38 cellular contexts compared by ENCODE assay signal in genomic region chr6:114862064-114862463, GRCh38.
"Had no signal": no experiment of that assay in that cellular context is flagged by ENCODE, and none has a peak within 500 bp of the region (broad histone marks: within the 10 kb centered on the region; RNA-seq: fewer than 3 reads in every experiment).

No MANE protein-coding gene starts in this region.

- H3K9me3 ChIP-seq: adrenal gland, ascending aorta, body of pancreas had no signal

- H3K9me3 Mint-ChIP-seq: activated naive CD4-positive, alpha-beta T cell treated with anti-CD3 and anti-CD28 coated beads, Interleukin-2, amount 50 U/mL, for 24 hours; brain had no signal

- H3K27ac Mint-ChIP-seq: activated naive CD4-positive, alpha-beta T cell treated with anti-CD3 and anti-CD28 coated beads for 36 hours; activated naive CD4-positive, alpha-beta T cell treated with anti-CD3 and anti-CD28 coated beads, Interleukin-2, amount 10 ng/mL, durations not matched to agents 7 days and 5 days; activated naive CD4-positive, alpha-beta T cell treated with anti-CD3 and anti-CD28 coated beads, Interleukin-2, amount 50 U/mL, for 24 hours; activated naive CD4-positive, alpha-beta T cell treated with anti-CD3 and anti-CD28 coated beads, Interleukin-2, amount 50 U/mL, for 72 hours; activated naive CD8-positive, alpha-beta T cell; activated naive CD8-positive, alpha-beta T cell treated with anti-CD3 and anti-CD28 coated beads for 36 hours; activated naive CD8-positive, alpha-beta T cell treated with anti-CD3 and anti-CD28 coated beads, Interleukin-2, amount 10 ng/mL, durations not matched to agents 7 days and 5 days; activated naive CD8-positive, alpha-beta T cell treated with anti-CD3 and anti-CD28 coated beads, Interleukin-2, amount 50 U/mL, for 24 hours; activated T-cell treated with anti-CD3 and anti-CD28 coated beads, Interleukin-2, amount 50 U/mL, for 24 hours; activated T-cell treated with anti-CD3 and anti-CD28 coated beads, Interleukin-2, amount 50 U/mL, for 72 hours; activated T-helper 1 cell treated with anti-CD3 and anti-CD28 coated beads, Interleukin-12 subunit alpha, Interleukin-12 subunit beta, Interleukin-2, Interleukin-4 antibody, amounts not matched to agents 30 ng/mL and 10 ng/mL and 1 ng/mL, durations not matched to agents 14 hours and 24 hours and 36 hours; activated T-helper 17 cell treated with anti-CD3 and anti-CD28 coated beads, Interleukin-2, amount 50 U/mL, for 72 hours; activated T-helper 2 cell treated with anti-CD3 and anti-CD28 coated beads, Interferon-gamma antibody, Interleukin-2, Interleukin-4, amounts not matched to agents 10 μg/mL and 5 μg/mL and 100 μg/mL, durations not matched to agents 14 hours and 24 hours and 36 hours; brain had no signal

- H3K36me3 ChIP-seq: adrenal gland, ascending aorta, brain microvascular endothelial cell, breast epithelium, cardiac muscle cell had no signal

- H3K4me3 ChIP-seq: adrenal gland, ascending aorta, body of pancreas, breast epithelium, cardiac muscle cell had no signal

- H3K4me1 Mint-ChIP-seq: activated naive CD4-positive, alpha-beta T cell treated with anti-CD3 and anti-CD28 coated beads, Interleukin-2, amount 10 ng/mL, durations not matched to agents 7 days and 5 days; activated naive CD4-positive, alpha-beta T cell treated with anti-CD3 and anti-CD28 coated beads, Interleukin-2, amount 50 U/mL, for 24 hours; activated naive CD8-positive, alpha-beta T cell treated with anti-CD3 and anti-CD28 coated beads for 36 hours; activated naive CD8-positive, alpha-beta T cell treated with anti-CD3 and anti-CD28 coated beads, Interleukin-2, amount 10 ng/mL, durations not matched to agents 7 days and 5 days; activated naive CD8-positive, alpha-beta T cell treated with anti-CD3 and anti-CD28 coated beads, Interleukin-2, amount 50 U/mL, for 24 hours; activated T-helper 17 cell treated with anti-CD3 and anti-CD28 coated beads, Interleukin-2, amount 50 U/mL, for 72 hours; brain; central memory CD8-positive, alpha-beta T cell had no signal

- H3K27ac ChIP-seq: adrenal gland, ascending aorta, body of pancreas, brain microvascular endothelial cell, breast epithelium, cardiac muscle cell had no signal

- H3K36me3 Mint-ChIP-seq: activated naive CD4-positive, alpha-beta T cell treated with anti-CD3 and anti-CD28 coated beads, Interleukin-2, amount 10 ng/mL, durations not matched to agents 7 days and 5 days; activated naive CD4-positive, alpha-beta T cell treated with anti-CD3 and anti-CD28 coated beads, Interleukin-2, amount 50 U/mL, for 24 hours; activated naive CD4-positive, alpha-beta T cell treated with anti-CD3 and anti-CD28 coated beads, Interleukin-2, amount 50 U/mL, for 72 hours; activated naive CD8-positive, alpha-beta T cell; activated naive CD8-positive, alpha-beta T cell treated with anti-CD3 and anti-CD28 coated beads for 36 hours; activated naive CD8-positive, alpha-beta T cell treated with anti-CD3 and anti-CD28 coated beads, Interleukin-2, amount 10 ng/mL, durations not matched to agents 7 days and 5 days; brain had no signal

- H3K4me3 Mint-ChIP-seq: activated naive CD4-positive, alpha-beta T cell treated with anti-CD3 and anti-CD28 coated beads for 36 hours; activated naive CD4-positive, alpha-beta T cell treated with anti-CD3 and anti-CD28 coated beads, Interleukin-2, amount 10 ng/mL, durations not matched to agents 7 days and 5 days; activated naive CD4-positive, alpha-beta T cell treated with anti-CD3 and anti-CD28 coated beads, Interleukin-2, amount 50 U/mL, for 24 hours; activated naive CD8-positive, alpha-beta T cell; activated naive CD8-positive, alpha-beta T cell treated with anti-CD3 and anti-CD28 coated beads for 36 hours; activated naive CD8-positive, alpha-beta T cell treated with anti-CD3 and anti-CD28 coated beads, Interleukin-2, amount 10 ng/mL, durations not matched to agents 7 days and 5 days; activated naive CD8-positive, alpha-beta T cell treated with anti-CD3 and anti-CD28 coated beads, Interleukin-2, amount 50 U/mL, for 24 hours; activated T-cell treated with anti-CD3 and anti-CD28 coated beads, Interleukin-2, amount 50 U/mL, for 24 hours; activated T-cell treated with anti-CD3 and anti-CD28 coated beads, Interleukin-2, amount 50 U/mL, for 4 hours; activated T-cell treated with anti-CD3 and anti-CD28 coated beads, Interleukin-2, amount 50 U/mL, for 72 hours; activated T-helper 1 cell treated with anti-CD3 and anti-CD28 coated beads, Interleukin-12 subunit alpha, Interleukin-12 subunit beta, Interleukin-2, Interleukin-4 antibody, amounts not matched to agents 30 ng/mL and 10 ng/mL and 1 ng/mL, durations not matched to agents 14 hours and 24 hours and 36 hours; activated T-helper 17 cell treated with anti-CD3 and anti-CD28 coated beads, Interleukin-2, amount 50 U/mL, for 72 hours; brain; central memory CD8-positive, alpha-beta T cell had no signal

- ATAC-seq: activated naive CD4-positive, alpha-beta T cell treated with anti-CD3 and anti-CD28 coated beads, Interleukin-2, amount 50 U/mL, for 72 hours; activated naive CD8-positive, alpha-beta T cell treated with anti-CD3 and anti-CD28 coated beads, Interleukin-2, amount 50 U/mL, for 24 hours; activated T-cell treated with anti-CD3 and anti-CD28 coated beads, Interleukin-2, amount 50 U/mL, for 4 hours; activated T-cell treated with anti-CD3 and anti-CD28 coated beads, Interleukin-2, amount 50 U/mL, for 72 hours; activated T-helper 17 cell treated with anti-CD3 and anti-CD28 coated beads, Interleukin-2, amount 50 U/mL, for 72 hours; body of pancreas had no signal

- FAIRE-seq: astrocyte, bronchial epithelial cell had no signal

- H3K27me3 Mint-ChIP-seq: activated naive CD4-positive, alpha-beta T cell treated with anti-CD3 and anti-CD28 coated beads, Interleukin-2, amount 10 ng/mL, durations not matched to agents 7 days and 5 days; activated naive CD4-positive, alpha-beta T cell treated with anti-CD3 and anti-CD28 coated beads, Interleukin-2, amount 50 U/mL, for 24 hours; activated naive CD8-positive, alpha-beta T cell; activated naive CD8-positive, alpha-beta T cell treated with anti-CD3 and anti-CD28 coated beads for 36 hours; activated naive CD8-positive, alpha-beta T cell treated with anti-CD3 and anti-CD28 coated beads, Interleukin-2, amount 10 ng/mL, durations not matched to agents 7 days and 5 days; activated naive CD8-positive, alpha-beta T cell treated with anti-CD3 and anti-CD28 coated beads, Interleukin-2, amount 50 U/mL, for 24 hours; activated T-cell treated with anti-CD3 and anti-CD28 coated beads, Interleukin-2, amount 50 U/mL, for 24 hours; activated T-helper 17 cell treated with anti-CD3 and anti-CD28 coated beads, Interleukin-2, amount 50 U/mL, for 72 hours; central memory CD8-positive, alpha-beta T cell had no signal

- H3K27me3 ChIP-seq: adrenal gland, ascending aorta, body of pancreas, brain microvascular endothelial cell, breast epithelium, cardiac muscle cell had no signal

- DNase-seq: activated effector memory CD4-positive, alpha-beta T cell treated with anti-CD3 and anti-CD28 coated beads, Interleukin-2, amount 50 U/mL, for 16 hours; activated effector memory CD4-positive, alpha-beta T cell treated with Interleukin-2 at 50 U/mL for 16 hours; activated gamma-delta T cell; activated gamma-delta T cell treated with Interleukin-2 at 50 U/mL for 16 hours; activated naive CD4-positive, alpha-beta T cell; activated naive CD4-positive, alpha-beta T cell treated with anti-CD3 and anti-CD28 coated beads for 36 hours; activated naive CD4-positive, alpha-beta T cell treated with anti-CD3 and anti-CD28 coated beads, Interleukin-2, amount 10 ng/mL, durations not matched to agents 7 days and 5 days; activated naive CD4-positive, alpha-beta T cell treated with anti-CD3 and anti-CD28 coated beads, Interleukin-2, amount 50 U/mL, for 16 hours; activated naive CD4-positive, alpha-beta T cell treated with Interleukin-2 at 50 U/mL for 16 hours; activated naive CD8-positive, alpha-beta T cell treated with anti-CD3 and anti-CD28 coated beads for 36 hours; activated naive CD8-positive, alpha-beta T cell treated with anti-CD3 and anti-CD28 coated beads, Interleukin-2, amount 10 ng/mL, durations not matched to agents 7 days and 5 days; activated naive CD8-positive, alpha-beta T cell treated with anti-CD3 and anti-CD28 coated beads, Interleukin-2, amount 50 U/mL, for 24 hours; activated T-cell treated with anti-CD3 and anti-CD28 coated beads, Interleukin-2, amount 50 U/mL, for 24 hours; activated T-cell treated with anti-CD3 and anti-CD28 coated beads, Interleukin-2, amount 50 U/mL, for 4 hours; activated T-cell treated with anti-CD3 and anti-CD28 coated beads, Interleukin-2, amount 50 U/mL, for 48 hours; activated T-cell treated with anti-CD3 and anti-CD28 coated beads, Interleukin-2, amount 50 U/mL, for 72 hours; adrenal gland; amniotic stem cell; amygdala; anterior cingulate cortex; aorta; body of pancreas; brain microvascular endothelial cell; central memory CD4-positive, alpha-beta T cell; cerebellar nuclear complex had no signal

- H3K4me1 ChIP-seq: adrenal gland, ascending aorta, body of pancreas, breast epithelium had no signal
